Comparison of ENCODE assay signal across 1 cellular context in the genomic region with DNA sequence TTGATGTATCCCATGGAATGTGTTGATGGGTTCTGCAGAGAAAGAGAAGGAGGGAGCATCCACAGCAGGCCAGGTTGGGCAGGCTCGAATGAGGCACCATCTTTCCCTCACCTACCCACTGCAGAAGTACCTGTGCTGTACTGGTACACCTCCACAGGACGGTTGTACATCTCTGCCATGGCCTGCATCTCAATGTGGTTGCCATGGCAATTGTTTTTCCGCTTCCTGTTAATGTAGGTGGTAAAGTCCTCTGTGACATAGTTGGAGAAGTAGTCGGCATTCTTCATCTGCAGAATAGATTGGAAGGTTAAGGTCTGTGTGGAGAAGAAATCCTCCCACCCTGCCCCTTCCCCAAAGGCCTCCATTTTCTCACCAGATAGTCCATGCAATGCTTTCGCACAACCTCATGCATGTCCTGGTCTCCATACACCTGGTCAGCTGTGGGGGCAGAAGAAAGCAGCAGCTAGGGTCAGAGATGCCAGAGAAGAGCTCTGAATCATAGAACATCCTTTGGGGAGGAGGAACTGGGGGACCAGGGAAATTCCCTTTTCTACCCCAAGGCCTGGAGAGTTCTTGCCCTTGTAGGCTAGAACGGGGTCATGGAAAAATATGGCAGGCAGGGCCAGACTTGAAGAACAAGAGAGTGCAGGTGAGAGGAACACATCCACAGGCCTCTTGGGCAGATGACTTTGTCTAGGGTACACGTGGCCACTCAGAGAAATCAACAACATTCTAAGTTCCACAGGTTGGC.
TF ChIP-seq lines count a peak whose summit lies in the region.

No MANE protein-coding gene starts in this region.

TF ChIP-seq in GM12878, 131 proteins besides CTCF, POLR2A, EP300 and RAD21:
- TF ChIP-seq FOS (IDR thresholded peaks at IDR 0.05; ENCODE audit: borderline replicate concordance, extremely low read depth, insufficient read length) (no peak), POU2F2 (IDR thresholded peaks at IDR 0.05; ENCODE audit: borderline replicate concordance, low read depth, low read length) (no peak), MEF2B (IDR thresholded peaks at IDR 0.05; ENCODE audit: partially characterized antibody, poor library complexity, severe bottlenecking) (no peak), SPI1 (IDR thresholded peaks at IDR 0.05; ENCODE audit: borderline replicate concordance, insufficient read depth, low read depth, low read length) (peak; percentile 25; the same call in 1 of the 2 replicates), POLR2AphosphoS5 (IDR thresholded peaks at IDR 0.05; ENCODE audit: low read length) (0 out of 2 replicates have a peak, but pooled peaks have one; percentile 12), BMI1 (IDR thresholded peaks at IDR 0.05; ENCODE audit: borderline replicate concordance) (no peak)
- TF ChIP-seq, protein P1, sequence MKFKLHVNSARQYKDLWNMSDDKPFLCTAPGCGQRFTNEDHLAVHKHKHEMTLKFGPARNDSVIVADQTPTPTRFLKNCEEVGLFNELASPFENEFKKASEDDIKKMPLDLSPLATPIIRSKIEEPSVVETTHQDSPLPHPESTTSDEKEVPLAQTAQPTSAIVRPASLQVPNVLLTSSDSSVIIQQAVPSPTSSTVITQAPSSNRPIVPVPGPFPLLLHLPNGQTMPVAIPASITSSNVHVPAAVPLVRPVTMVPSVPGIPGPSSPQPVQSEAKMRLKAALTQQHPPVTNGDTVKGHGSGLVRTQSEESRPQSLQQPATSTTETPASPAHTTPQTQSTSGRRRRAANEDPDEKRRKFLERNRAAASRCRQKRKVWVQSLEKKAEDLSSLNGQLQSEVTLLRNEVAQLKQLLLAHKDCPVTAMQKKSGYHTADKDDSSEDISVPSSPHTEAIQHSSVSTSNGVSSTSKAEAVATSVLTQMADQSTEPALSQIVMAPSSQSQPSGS (IDR thresholded peaks at IDR 0.05; ENCODE audit: low read length): no peak
- TF ChIP-seq, protein P2, sequence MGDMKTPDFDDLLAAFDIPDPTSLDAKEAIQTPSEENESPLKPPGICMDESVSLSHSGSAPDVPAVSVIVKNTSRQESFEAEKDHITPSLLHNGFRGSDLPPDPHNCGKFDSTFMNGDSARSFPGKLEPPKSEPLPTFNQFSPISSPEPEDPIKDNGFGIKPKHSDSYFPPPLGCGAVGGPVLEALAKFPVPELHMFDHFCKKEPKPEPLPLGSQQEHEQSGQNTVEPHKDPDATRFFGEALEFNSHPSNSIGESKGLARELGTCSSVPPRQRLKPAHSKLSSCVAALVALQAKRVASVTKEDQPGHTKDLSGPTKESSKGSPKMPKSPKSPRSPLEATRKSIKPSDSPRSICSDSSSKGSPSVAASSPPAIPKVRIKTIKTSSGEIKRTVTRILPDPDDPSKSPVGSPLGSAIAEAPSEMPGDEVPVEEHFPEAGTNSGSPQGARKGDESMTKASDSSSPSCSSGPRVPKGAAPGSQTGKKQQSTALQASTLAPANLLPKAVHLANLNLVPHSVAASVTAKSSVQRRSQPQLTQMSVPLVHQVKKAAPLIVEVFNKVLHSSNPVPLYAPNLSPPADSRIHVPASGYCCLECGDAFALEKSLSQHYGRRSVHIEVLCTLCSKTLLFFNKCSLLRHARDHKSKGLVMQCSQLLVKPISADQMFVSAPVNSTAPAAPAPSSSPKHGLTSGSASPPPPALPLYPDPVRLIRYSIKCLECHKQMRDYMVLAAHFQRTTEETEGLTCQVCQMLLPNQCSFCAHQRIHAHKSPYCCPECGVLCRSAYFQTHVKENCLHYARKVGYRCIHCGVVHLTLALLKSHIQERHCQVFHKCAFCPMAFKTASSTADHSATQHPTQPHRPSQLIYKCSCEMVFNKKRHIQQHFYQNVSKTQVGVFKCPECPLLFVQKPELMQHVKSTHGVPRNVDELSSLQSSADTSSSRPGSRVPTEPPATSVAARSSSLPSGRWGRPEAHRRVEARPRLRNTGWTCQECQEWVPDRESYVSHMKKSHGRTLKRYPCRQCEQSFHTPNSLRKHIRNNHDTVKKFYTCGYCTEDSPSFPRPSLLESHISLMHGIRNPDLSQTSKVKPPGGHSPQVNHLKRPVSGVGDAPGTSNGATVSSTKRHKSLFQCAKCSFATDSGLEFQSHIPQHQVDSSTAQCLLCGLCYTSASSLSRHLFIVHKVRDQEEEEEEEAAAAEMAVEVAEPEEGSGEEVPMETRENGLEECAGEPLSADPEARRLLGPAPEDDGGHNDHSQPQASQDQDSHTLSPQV (IDR thresholded peaks at IDR 0.05): no peak
- TF ChIP-seq, protein P3, sequence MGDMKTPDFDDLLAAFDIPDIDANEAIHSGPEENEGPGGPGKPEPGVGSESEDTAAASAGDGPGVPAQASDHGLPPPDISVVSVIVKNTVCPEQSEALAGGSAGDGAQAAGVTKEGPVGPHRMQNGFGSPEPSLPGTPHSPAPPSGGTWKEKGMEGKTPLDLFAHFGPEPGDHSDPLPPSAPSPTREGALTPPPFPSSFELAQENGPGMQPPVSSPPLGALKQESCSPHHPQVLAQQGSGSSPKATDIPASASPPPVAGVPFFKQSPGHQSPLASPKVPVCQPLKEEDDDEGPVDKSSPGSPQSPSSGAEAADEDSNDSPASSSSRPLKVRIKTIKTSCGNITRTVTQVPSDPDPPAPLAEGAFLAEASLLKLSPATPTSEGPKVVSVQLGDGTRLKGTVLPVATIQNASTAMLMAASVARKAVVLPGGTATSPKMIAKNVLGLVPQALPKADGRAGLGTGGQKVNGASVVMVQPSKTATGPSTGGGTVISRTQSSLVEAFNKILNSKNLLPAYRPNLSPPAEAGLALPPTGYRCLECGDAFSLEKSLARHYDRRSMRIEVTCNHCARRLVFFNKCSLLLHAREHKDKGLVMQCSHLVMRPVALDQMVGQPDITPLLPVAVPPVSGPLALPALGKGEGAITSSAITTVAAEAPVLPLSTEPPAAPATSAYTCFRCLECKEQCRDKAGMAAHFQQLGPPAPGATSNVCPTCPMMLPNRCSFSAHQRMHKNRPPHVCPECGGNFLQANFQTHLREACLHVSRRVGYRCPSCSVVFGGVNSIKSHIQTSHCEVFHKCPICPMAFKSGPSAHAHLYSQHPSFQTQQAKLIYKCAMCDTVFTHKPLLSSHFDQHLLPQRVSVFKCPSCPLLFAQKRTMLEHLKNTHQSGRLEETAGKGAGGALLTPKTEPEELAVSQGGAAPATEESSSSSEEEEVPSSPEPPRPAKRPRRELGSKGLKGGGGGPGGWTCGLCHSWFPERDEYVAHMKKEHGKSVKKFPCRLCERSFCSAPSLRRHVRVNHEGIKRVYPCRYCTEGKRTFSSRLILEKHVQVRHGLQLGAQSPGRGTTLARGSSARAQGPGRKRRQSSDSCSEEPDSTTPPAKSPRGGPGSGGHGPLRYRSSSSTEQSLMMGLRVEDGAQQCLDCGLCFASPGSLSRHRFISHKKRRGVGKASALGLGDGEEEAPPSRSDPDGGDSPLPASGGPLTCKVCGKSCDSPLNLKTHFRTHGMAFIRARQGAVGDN (IDR thresholded peaks at IDR 0.05): 0 out of 2 replicates have a peak, but pooled peaks have one; percentile 11
